21 cellular contexts compared by ENCODE assay signal in genomic region chr16:10269632-10270031, GRCh38.
"Had no signal": no experiment of that assay in that cellular context is flagged by ENCODE, and none has a peak within 500 bp of the region (broad histone marks: within the 10 kb centered on the region; RNA-seq: fewer than 3 reads in every experiment).

No MANE protein-coding gene starts in this region.

- H3K4me3 ChIP-seq: coronary artery, dorsolateral prefrontal cortex, esophagus muscularis mucosa, gastroesophageal sphincter, heart left ventricle, hepatocyte, left ventricle myocardium inferior, lower lobe of right lung had no signal

- H3K36me3 Mint-ChIP-seq: immature natural killer cell had no signal

- DNase-seq: dermis blood vessel endothelial cell; dorsolateral prefrontal cortex; effector CD4-positive, alpha-beta T cell; effector memory CD4-positive, alpha-beta T cell; foreskin keratinocyte; heart left ventricle; hypothalamus; immature natural killer cell; islet precursor cell; kidney; kidney glomerular epithelial cell; left colon; left ventricle myocardium inferior; mesendoderm; midbrain had no signal

- H3K4me3 Mint-ChIP-seq: immature natural killer cell had no signal

- H3K36me3 ChIP-seq: esophagus muscularis mucosa, gastroesophageal sphincter, heart left ventricle, left ventricle myocardium inferior, lower lobe of right lung had no signal

- H3K27ac ChIP-seq: coronary artery, dorsolateral prefrontal cortex, esophagus muscularis mucosa, foreskin keratinocyte, gastroesophageal sphincter, heart left ventricle, hepatocyte, left ventricle myocardium inferior, lower lobe of right lung had no signal

- ATAC-seq: foreskin keratinocyte, gastroesophageal sphincter, heart left ventricle, left colon, left lobe of liver had no signal

- H3K27me3 ChIP-seq: dorsolateral prefrontal cortex, foreskin keratinocyte, hepatocyte had no signal

- H3K9me3 ChIP-seq: gastroesophageal sphincter, heart left ventricle, lower lobe of right lung had no signal

- H3K27ac Mint-ChIP-seq: immature natural killer cell had no signal

- H3K4me1 ChIP-seq: esophagus muscularis mucosa, foreskin keratinocyte, gastroesophageal sphincter, heart left ventricle, left ventricle myocardium inferior, lower lobe of right lung had no signal

- H3K4me1 Mint-ChIP-seq: immature natural killer cell had no signal
